ENCODE assay signal across 8 cellular contexts in genomic region chr14:96205059-96205993, GRCh38. TPM values are rescaled to one million over a fixed set of nuclear protein-coding genes. Genes with fewer than 3 reads are reported as not detected.
DNase-seq lines count a peak whose midpoint lies in the region; TF ChIP-seq lines count a peak whose summit lies in the region.

No MANE protein-coding gene starts in this region.

- POLR2A ChIA-PET in Caco-2 (lab: Charles Lee) (interaction anchor here (1.5 kb wide), 1 partner anchor 10 kb away, joined by 3 read pairs; no protein-coding TSS in a partner anchor), OCI-LY7 (lab: Charles Lee) (interaction anchor here (0.6 to 0.9 kb wide), 4 partner anchors 10 to 619 kb away, joined by 3 to 4 read pairs (median 3); no protein-coding TSS in a partner anchor)

- no peaks in the 10 kb centered on the region for H3K9me3 Mint-ChIP-seq in Caco-2 (ENCODE audit: unreplicated experiment)

- H2AFZ ChIP-seq in OCI-LY7 (ENCODE audit: low read length) (no peak overlapping the region), fibroblast of lung (ENCODE audit: low read length) (no peak overlapping the region)

- H3K27me3 ChIP-seq in Caco-2 (replicated peaks; ENCODE audit: control insufficient read depth, insufficient read depth, low read length) (no peaks in the 10 kb centered on the region), fibroblast of lung (ENCODE audit: control insufficient read depth, insufficient read depth, low read length) (no peaks in the 10 kb centered on the region), ovary (no peaks in the 10 kb centered on the region)

- H3K36me3 ChIP-seq in Caco-2 (ENCODE audit: control insufficient read depth, insufficient read depth, low read length), result no peaks in the 10 kb centered on the region
- H3K36me3 ChIP-seq in OCI-LY7 (ENCODE audit: insufficient read depth, low read length), result no peaks in the 10 kb centered on the region
- H3K36me3 ChIP-seq in fibroblast of lung (ENCODE audit: control insufficient read depth, insufficient read depth, low read length), result no peaks in the 10 kb centered on the region
- no peaks in the 10 kb centered on the region for H3K36me3 ChIP-seq in ovary

- no peaks in the 10 kb centered on the region for H3K9me2 ChIP-seq in OCI-LY7 (ENCODE audit: insufficient read depth, low read length)

- peak overlapping the region; percentile 35 for H3K4me3 ChIP-seq in Caco-2 (ENCODE audit: low read depth, low read length)
- H3K4me3 ChIP-seq in OCI-LY7 (ENCODE audit: low read depth, low read length, poor library complexity, severe bottlenecking), result no peak overlapping the region
- peak overlapping the region; percentile 31 to 92 (median 74) for H3K4me3 ChIP-seq in fibroblast of lung (replicated peaks in 1 of 4; ENCODE audit: control extremely low read depth in 1 of 4, insufficient read depth in 1 of 4, low read depth in 3 of 4, low read length in 4 of 4)
- peak overlapping the region; percentile 38 for H3K4me3 ChIP-seq in ovary

- peak overlapping the region; percentile 65 for H3K9ac ChIP-seq in fibroblast of lung (ENCODE audit: insufficient read depth, low read length)

- no peaks in the 10 kb centered on the region for H4K20me1 ChIP-seq in OCI-LY7 (ENCODE audit: insufficient read depth, low read length)
- H4K20me1 ChIP-seq in fibroblast of lung (ENCODE audit: control insufficient read depth, extremely low read depth, insufficient read depth, low read length), result no peaks in the 10 kb centered on the region

- H3K9me3 ChIP-seq in Caco-2, result no peaks in the 10 kb centered on the region
- no peaks in the 10 kb centered on the region for H3K9me3 ChIP-seq in OCI-LY7 (ENCODE audit: low read length)
- H3K9me3 ChIP-seq in fibroblast of lung (ENCODE audit: control insufficient read depth, insufficient read depth, low read depth, low read length), result no peaks in the 10 kb centered on the region
- H3K9me3 ChIP-seq in ovary, result no peaks in the 10 kb centered on the region

- 37 to 48% (median 43%) methylated on average over 19 to 21 of the region's 21 CpGs for WGBS in ovary, 3 donors

- intact Hi-C loops in Caco-2 (cut with micrococcal nuclease; ENCODE audit: unreplicated experiment), result loop anchor here (2.0 kb wide), 1 partner anchor 105 kb away; no protein-coding TSS in a partner anchor
- intact Hi-C loops in OCI-LY7 (cut with micrococcal nuclease; ENCODE audit: unreplicated experiment), result no loop called here
- intact Hi-C loops in ovary (cut with DNase I), result no loop called here

- peak overlapping the region; percentile 70 for H3K4me3 Mint-ChIP-seq in Caco-2 (ENCODE audit: unreplicated experiment)

- BruUV-seq in Caco-2 (replicated peaks; lab: Mats Ljungman, UMichigan) (TSS peak; percentile 53), OCI-LY7 (replicated peaks; lab: Mats Ljungman, UMichigan) (no TSS peak)

- DNase-seq in Caco-2 (no peak), OCI-LY7 (ENCODE audit: low spot score) (peak; percentile 25), fibroblast of lung (ENCODE audit: low read depth in 2 of 2) (no peak), ovary (no peak), iPS-NIHi7 (ENCODE audit: extremely low spot score) (no peak), medulla oblongata (ENCODE audit: extremely low spot score) (no peak), T-helper 9 cell (no peak)
- no peak for DNase-seq in activated CD4-positive, alpha-beta T cell treated with anti-CD3 and anti-CD28 coated beads for 1 hour

- peak overlapping the region; percentile 72 for H3K27ac Mint-ChIP-seq in Caco-2 (ENCODE audit: unreplicated experiment)

- no peak for TF ChIP-seq EP300 in ovary (IDR thresholded peaks at IDR 0.05)

- H3K79me2 ChIP-seq in OCI-LY7 (ENCODE audit: insufficient read depth, low read depth, low read length), result no peaks in the 10 kb centered on the region
- peaks cover 3% of the 10 kb centered on the region for H3K79me2 ChIP-seq in fibroblast of lung (ENCODE audit: control insufficient read depth, insufficient read depth, low read length)

- TF ChIP-seq CTCF in Caco-2 (IDR thresholded peaks at IDR 0.05; ENCODE audit: insufficient read depth in 1 of 2, low read depth in 1 of 2, low read length in 1 of 2, severe bottlenecking in 1 of 2, unreplicated experiment in 1 of 2) (no peak), OCI-LY7 (conservative IDR thresholded peaks at IDR 0.05; ENCODE audit: low read length) (no peak), fibroblast of lung (conservative IDR thresholded peaks at IDR 0.05 in 1 of 2, IDR thresholded peaks at IDR 0.05 in 1 of 2; ENCODE audit: low read depth in 1 of 2, low read length in 2 of 2) (no peak), ovary (IDR thresholded peaks at IDR 0.05) (no peak)

- H3K27ac ChIP-seq in OCI-LY7 (ENCODE audit: low read depth, low read length, poor library complexity, severe bottlenecking) (no peak overlapping the region), fibroblast of lung (ENCODE audit: insufficient read depth, low read length) (peak overlapping the region; percentile 59), ovary (peak overlapping the region in 1 of 2 donors; percentile 12)

- no peaks in the 10 kb centered on the region for H3K36me3 Mint-ChIP-seq in Caco-2 (ENCODE audit: insufficient read depth, unreplicated experiment)

- no peaks in the 10 kb centered on the region for H3K4me1 Mint-ChIP-seq in Caco-2 (ENCODE audit: low read depth, unreplicated experiment)

- 0 out of 2 replicates have a peak overlapping the region, but pooled peaks have one; percentile 14 for H3K4me2 ChIP-seq in OCI-LY7 (ENCODE audit: low read length)
- H3K4me2 ChIP-seq in fibroblast of lung (ENCODE audit: extremely low read depth, insufficient read depth, low read length), result peak overlapping the region; percentile 83

- H3K27me3 Mint-ChIP-seq in Caco-2 (ENCODE audit: insufficient read depth, unreplicated experiment), result no peaks in the 10 kb centered on the region

- peaks cover 14% of the 10 kb centered on the region for H3K4me1 ChIP-seq in Caco-2
- H3K4me1 ChIP-seq in OCI-LY7 (ENCODE audit: insufficient read depth, low read length, poor library complexity, severe bottlenecking), result peaks cover 5% of the 10 kb centered on the region
- peaks cover 7% of the 10 kb centered on the region for H3K4me1 ChIP-seq in fibroblast of lung (ENCODE audit: control insufficient read depth, extremely low read depth, insufficient read depth, low read length)
- H3K4me1 ChIP-seq in ovary (ENCODE audit: insufficient read depth), result peaks cover 11% of the 10 kb centered on the region

- no peak for TF ChIP-seq POLR2A in ovary (IDR thresholded peaks at IDR 0.05)

- CTCF ChIA-PET in Caco-2 (lab: Charles Lee), result interaction anchor here (1.1 kb wide), 1 partner anchor 105 kb away, joined by 8 read pairs; no protein-coding TSS in a partner anchor
- CTCF ChIA-PET in OCI-LY7 (lab: Charles Lee; ENCODE audit: unreplicated experiment), result interaction anchor here (0.5 to 0.6 kb wide), 2 partner anchors 70 to 1423 kb away, joined by 3 read pairs; no protein-coding TSS in a partner anchor

RNA-seq across cellular contexts. Expression of gene BDKRB2, which starts 0.7 kb away (rescaled TPM):
- 1.4 and 2.0 TPM in 2 replicates for total RNA-seq in Caco-2 (2022)
- not detected in 2 replicates for total RNA-seq in OCI-LY7 (2014; rRNA removed; shearing (Covaris generic))
- 0.17 and 0.18 TPM in 2 replicates for total RNA-seq in OCI-LY7 (2022)
- 43.9 and 91.5 TPM in 2 replicates for total RNA-seq in fibroblast of lung
- 24.0 and 26.8 TPM in 2 replicates for polyA plus RNA-seq in fibroblast of lung
- 21.6 and 22.3 TPM in 2 replicates for polyA plus RNA-seq in fibroblast of lung (2012)
- polyA minus RNA-seq in fibroblast of lung (ENCODE audit: low replicate concordance), result 60.4 and 98.7 TPM in 2 replicates
- total RNA-seq in ovary, result 1 to 10 TPM in 4 of 7 donors, under 1 TPM in 3; 0.83 to 3.2 (median 1.9) TPM
- polyA plus RNA-seq in ovary, result 1 to 10 TPM in 1 of 2 donors, under 1 TPM in 1; 0.40 to 3.3 TPM

RNA-seq across cellular contexts. Expression of gene BDKRB1, which starts 50.7 kb away (rescaled TPM):
- total RNA-seq in Caco-2 (2022) (0.18 TPM in 1 of 2 replicates, not detected in the other), OCI-LY7 (2022) (not detected in 2 replicates), fibroblast of lung (16.7 and 22.5 TPM in 2 replicates), ovary (1 to 10 TPM in 1 of 7 donors, under 1 TPM in 1, not detected in 5; 0.87 to 5.3 TPM)
- total RNA-seq in OCI-LY7 (2014; rRNA removed; shearing (Covaris generic)), result not detected in 2 replicates
- polyA plus RNA-seq in fibroblast of lung (5.4 and 32.9 TPM in 2 replicates), ovary (under 1 TPM; 0.30 to 0.63 TPM)
- polyA plus RNA-seq in fibroblast of lung (2012), result 6.7 and 39.4 TPM in 2 replicates
- 11.7 and 81.0 TPM in 2 replicates for polyA minus RNA-seq in fibroblast of lung (ENCODE audit: low replicate concordance)

Comparison
In these comparisons a context has a peak if more than half of its experiments do, and no peak if none do; other contexts are left out.
1. RNA of gene BDKRB2, which starts 0.7 kb away (total RNA-seq): 43.9 to 91.5 TPM in fibroblast of lung; 1.4 to 2.0 TPM in Caco-2, 0.83 to 3.2 TPM in ovary and 0.17 to 0.18 TPM in OCI-LY7; every median in the first group is over 10 times any median in the second.